13 cellular contexts compared by ENCODE assay signal in genomic region chr6:15227827-15228318, GRCh38. TPM values are rescaled to one million over a fixed set of nuclear protein-coding genes. Genes with fewer than 3 reads are reported as not detected.
A peak's percentile ranks its signal among the peaks of the same experiment; 100 is the strongest.
DNase-seq lines count a peak whose midpoint lies in the region; ATAC-seq and TF ChIP-seq lines count a peak whose summit lies in the region.
"Had no signal": no experiment of that assay in that cellular context is flagged by ENCODE, and none has a peak within 500 bp of the region (broad histone marks: within the 10 kb centered on the region; RNA-seq: fewer than 3 reads in every experiment).

No MANE protein-coding gene starts in this region.

- H3K9me3 ChIP-seq in HUES6 (ENCODE audit: control insufficient read depth, insufficient read depth, low read depth, low read length) (no peaks in the 10 kb centered on the region), endodermal cell (ENCODE audit: control insufficient read depth, low read length) (no peaks in the 10 kb centered on the region), neuronal stem cell (replicated peaks in 1 of 2; ENCODE audit: control insufficient read depth in 2 of 2, insufficient read depth in 1 of 2, low read depth in 1 of 2, low read length in 2 of 2) (peaks cover 0 to 2% of the 10 kb centered on the region in 2 donors), mucosa of descending colon (no peaks in the 10 kb centered on the region)
- H3K9me3 ChIP-seq: A549, BE2C had no signal

- H3K14ac ChIP-seq in neuronal stem cell (ENCODE audit: low read length) = no peak overlapping the region

- H3K27ac Mint-ChIP-seq in endodermal cell = peak overlapping the region; percentile 39
- H3K27ac Mint-ChIP-seq: CD4-positive, alpha-beta memory T cell had no signal

- no peak overlapping the region for H2AFZ ChIP-seq in neuronal stem cell (ENCODE audit: low read length)

- peak overlapping the region; percentile 7 for H3K9ac ChIP-seq in HUES6 (ENCODE audit: low read length)
- H3K9ac ChIP-seq in endodermal cell (ENCODE audit: extremely low read depth, low read length, poor library complexity, severe bottlenecking) = no peak overlapping the region
- H3K9ac ChIP-seq in neuronal stem cell (ENCODE audit: low read depth, low read length, poor library complexity) = no peak overlapping the region

- H4K91ac ChIP-seq in neuronal stem cell (ENCODE audit: low read depth, low read length, poor library complexity) = no peak overlapping the region

- H3K4me3 ChIP-seq in HUES6 (ENCODE audit: low read depth, low read length) (no peak overlapping the region), endodermal cell (ENCODE audit: low read length) (no peak overlapping the region), neuronal stem cell (ENCODE audit: low read length in 2 of 2) (no peak overlapping the region), mucosa of descending colon (no peak overlapping the region)
- H3K4me3 ChIP-seq: A549, K562 had no signal

- no peak overlapping the region for H3K4me3 Mint-ChIP-seq in endodermal cell
- H3K4me3 Mint-ChIP-seq: CD4-positive, alpha-beta memory T cell had no signal

- H3K18ac ChIP-seq in neuronal stem cell (ENCODE audit: low read length) = peak overlapping the region; percentile 80

- no peak overlapping the region for H2BK5ac ChIP-seq in neuronal stem cell (ENCODE audit: low read length)

- no peaks in the 10 kb centered on the region for H3K36me3 Mint-ChIP-seq in endodermal cell (ENCODE audit: low read depth)
- H3K36me3 Mint-ChIP-seq: CD4-positive, alpha-beta memory T cell had no signal

- ATAC-seq in GM21576 (IDR thresholded peaks at IDR 0.05; ENCODE audit: unreplicated experiment) = no peak
- ATAC-seq in mucosa of descending colon = no peak
- ATAC-seq: A549, K562 had no signal

- peaks cover 2% of the 10 kb centered on the region for H3K27me3 Mint-ChIP-seq in endodermal cell (ENCODE audit: insufficient read depth)

- no peak overlapping the region for H3K4me2 ChIP-seq in neuronal stem cell (ENCODE audit: insufficient read depth, low read length, poor library complexity, severe bottlenecking)
- H3K4me2 ChIP-seq: A549 had no signal

- no peak overlapping the region for H3K23ac ChIP-seq in neuronal stem cell (ENCODE audit: low read depth, low read length, poor library complexity)

- WGBS in endodermal cell (ENCODE audit: insufficient coverage in 1 of 2, insufficient read length in 1 of 2), 2 experiments = 88 to 96% methylated on average over 3 to 7 of the region's 7 CpGs
- WGBS in neuronal stem cell (ENCODE audit: extremely low coverage in 2 of 2, insufficient read length in 2 of 2, insufficient replicate concordance in 1 of 2), 2 donors = no CpG with 5 or more reads among the region's 7 CpGs

- H3K4me1 ChIP-seq in HUES6 (ENCODE audit: control insufficient read depth, insufficient read depth, low read length) = peaks cover 16% of the 10 kb centered on the region
- H3K4me1 ChIP-seq in endodermal cell (ENCODE audit: control insufficient read depth, insufficient read depth, low read length) = no peaks in the 10 kb centered on the region
- peaks cover 0 to 7% of the 10 kb centered on the region in 2 donors for H3K4me1 ChIP-seq in neuronal stem cell (ENCODE audit: control insufficient read depth in 2 of 2, insufficient read depth in 1 of 2, low read depth in 1 of 2, low read length in 2 of 2)
- no peaks in the 10 kb centered on the region for H3K4me1 ChIP-seq in mucosa of descending colon (ENCODE audit: low read depth)
- H3K4me1 ChIP-seq: A549, BE2C had no signal

- H3K79me1 ChIP-seq in neuronal stem cell (ENCODE audit: low read depth, low read length) = no peaks in the 10 kb centered on the region

- H3K4me1 Mint-ChIP-seq in endodermal cell = peaks cover 5% of the 10 kb centered on the region
- H3K4me1 Mint-ChIP-seq: CD4-positive, alpha-beta memory T cell had no signal

- peak overlapping the region; percentile 24 for H2BK15ac ChIP-seq in neuronal stem cell (ENCODE audit: low read length)

- DNase-seq in endodermal cell (no peak), neuronal stem cell (ENCODE audit: low spot score) (no peak), mucosa of descending colon (no peak), HUDEP-2 (lab: John Stamatoyannopoulos, UW; ENCODE audit: unreplicated experiment in 76 of 76) (no peak)
- no peak for DNase-seq in stimulated activated CD4-positive, alpha-beta T cell treated with anti-CD3 and anti-CD28 coated beads, Interleukin-4, amount 100 ng/mL, for 24 hours
- DNase-seq: BE2C; CD4-positive, alpha-beta memory T cell; DMS79 had no signal

- H2BK120ac ChIP-seq in neuronal stem cell (ENCODE audit: low read depth, low read length) = no peak overlapping the region

- no peak overlapping the region for H4K8ac ChIP-seq in neuronal stem cell (ENCODE audit: low read depth, low read length)

- TF ChIP-seq CTCF in endodermal cell (conservative IDR thresholded peaks at IDR 0.05) (no peak), mucosa of descending colon (IDR thresholded peaks at IDR 0.05) (no peak)

- H3K27me3 ChIP-seq in HUES6 (ENCODE audit: control insufficient read depth, insufficient read depth, low read length) = no peaks in the 10 kb centered on the region
- no peaks in the 10 kb centered on the region for H3K27me3 ChIP-seq in endodermal cell (ENCODE audit: control insufficient read depth, insufficient read depth, low read length, poor library complexity, severe bottlenecking)
- H3K27me3 ChIP-seq in neuronal stem cell (ENCODE audit: control insufficient read depth in 3 of 3, insufficient read depth in 3 of 3, low read depth in 1 of 3, low read length in 3 of 3) = no peaks in the 10 kb centered on the region
- H3K27me3 ChIP-seq: BE2C had no signal

- H3K27ac ChIP-seq in HUES6 (ENCODE audit: low read depth, low read length) (peak overlapping the region; percentile 62), endodermal cell (ENCODE audit: low read depth, low read length) (no peak overlapping the region), neuronal stem cell (replicated peaks; ENCODE audit: low read length) (no peak overlapping the region)
- H3K27ac ChIP-seq: A549, C4-2B had no signal

- no peak overlapping the region for H2BK12ac ChIP-seq in neuronal stem cell (ENCODE audit: low read length)

- H3K36me3 ChIP-seq in HUES6 (ENCODE audit: control insufficient read depth, insufficient read depth, low read length) = no peaks in the 10 kb centered on the region
- no peaks in the 10 kb centered on the region for H3K36me3 ChIP-seq in endodermal cell (ENCODE audit: control insufficient read depth, insufficient read depth, low read length)
- no peaks in the 10 kb centered on the region for H3K36me3 ChIP-seq in neuronal stem cell (replicated peaks in 1 of 2; ENCODE audit: control insufficient read depth in 2 of 2, insufficient read depth in 2 of 2, low read length in 2 of 2)
- H3K36me3 ChIP-seq in mucosa of descending colon (ENCODE audit: low read depth) = no peaks in the 10 kb centered on the region
- H3K36me3 ChIP-seq: BE2C had no signal

- H3K9me3 Mint-ChIP-seq in endodermal cell = no peaks in the 10 kb centered on the region
- H3K9me3 Mint-ChIP-seq: CD4-positive, alpha-beta memory T cell had no signal

- intact Hi-C loops in mucosa of descending colon (cut with DNase I, micrococcal nuclease) = no loop called here

- H3K4ac ChIP-seq in neuronal stem cell (ENCODE audit: low read length) = no peak overlapping the region

- no peak overlapping the region for H2AK5ac ChIP-seq in neuronal stem cell (ENCODE audit: low read depth, low read length)

RNA-seq across cellular contexts. Expression of gene JARID2, which starts 18.0 kb away (rescaled TPM):
- total RNA-seq in endodermal cell (10 to 100 TPM; 42.5 to 77.0 TPM), mucosa of descending colon (10 to 100 TPM; 10.6 to 11.8 (median 11.4) TPM)
- 45.4 TPM for polyA plus RNA-seq in endodermal cell (2013, experiment 1 of 2)
- 43.3 TPM for polyA plus RNA-seq in endodermal cell (2013, experiment 2 of 2)
- polyA plus RNA-seq in neuronal stem cell (2013, experiment 1 of 2) = 45.0 TPM
- polyA plus RNA-seq in neuronal stem cell (2013, experiment 2 of 2) = 46.3 TPM
